9 cellular contexts compared by ENCODE assay signal in the genomic region with DNA sequence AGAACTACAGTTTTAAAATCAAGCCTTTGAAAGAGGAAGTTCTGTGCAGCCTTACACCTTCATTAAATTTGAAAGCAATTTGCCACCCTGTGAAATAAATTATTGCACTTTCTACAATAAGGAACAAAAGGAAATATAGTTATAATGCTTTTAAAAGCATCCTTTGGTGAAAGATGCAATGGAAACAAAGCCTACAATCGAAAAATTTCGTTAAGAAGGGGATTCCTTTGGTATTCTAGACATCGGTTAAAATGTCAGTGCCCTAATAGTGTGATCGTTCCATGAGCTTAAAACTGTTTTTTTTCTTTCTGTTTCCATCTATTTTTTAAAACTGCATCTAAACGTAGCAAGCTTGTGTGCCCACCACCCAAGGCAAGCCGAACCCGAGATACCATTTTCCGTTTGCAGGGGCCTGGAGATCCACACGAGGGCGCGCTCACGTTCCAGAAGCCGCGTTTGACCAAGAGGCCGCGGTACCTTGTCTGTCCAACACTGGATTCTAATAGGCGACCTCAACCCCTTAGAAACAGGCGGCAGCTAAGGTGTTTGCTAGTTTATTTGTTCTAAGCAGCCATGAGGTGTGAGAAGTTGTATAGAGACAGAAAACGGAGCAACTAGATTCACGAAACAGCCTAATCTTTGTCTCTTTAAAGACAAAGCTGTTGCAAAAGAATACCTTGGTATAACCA. TPM values are rescaled to one million over a fixed set of nuclear protein-coding genes. Genes with fewer than 3 reads are reported as not detected.
A peak's percentile ranks its signal among the peaks of the same experiment; 100 is the strongest.
DNase-seq lines count a peak whose midpoint lies in the region; ATAC-seq and TF ChIP-seq lines count a peak whose summit lies in the region.
"Had no signal": no experiment of that assay in that cellular context is flagged by ENCODE, and none has a peak within 500 bp of the region (broad histone marks: within the 10 kb centered on the region; RNA-seq: fewer than 3 reads in every experiment).

No MANE protein-coding gene starts in this region.

- H3K9me2 ChIP-seq in PC-3 (replicated peaks; ENCODE audit: low read length) = no peaks in the 10 kb centered on the region

- ATAC-seq in HG03280 (IDR thresholded peaks at IDR 0.05; ENCODE audit: unreplicated experiment) = peak; percentile 51
- ATAC-seq in PC-3 = peak; percentile 72
- ATAC-seq in HG03565 (IDR thresholded peaks at IDR 0.05; ENCODE audit: unreplicated experiment) = no peak

- H3K36me3 ChIP-seq in PC-3 (ENCODE audit: low read depth, low read length) (no peaks in the 10 kb centered on the region), fibroblast of lung (ENCODE audit: control insufficient read depth, insufficient read depth, low read length) (no peaks in the 10 kb centered on the region), testis (ENCODE audit: low read depth, missing control alignments) (no peaks in the 10 kb centered on the region)
- H3K36me3 ChIP-seq: upper lobe of left lung had no signal

- H4K20me1 ChIP-seq in PC-3 (ENCODE audit: low read length) (no peaks in the 10 kb centered on the region), fibroblast of lung (ENCODE audit: control insufficient read depth, extremely low read depth, insufficient read depth, low read length) (no peaks in the 10 kb centered on the region)

- H3K9me3 ChIP-seq in PC-3 (ENCODE audit: low read length) (no peaks in the 10 kb centered on the region), fibroblast of lung (ENCODE audit: control insufficient read depth, insufficient read depth, low read depth, low read length) (no peaks in the 10 kb centered on the region), testis (no peaks in the 10 kb centered on the region)
- H3K9me3 ChIP-seq: upper lobe of left lung had no signal

- CTCF ChIA-PET in PC-3 (lab: Charles Lee) = interaction anchor here (1.0 kb wide), 1 partner anchor 421 kb away, joined by 10 read pairs; no protein-coding TSS in a partner anchor

- H3K4me2 ChIP-seq in PC-3 (ENCODE audit: low read length) (peak overlapping the region; percentile 33), fibroblast of lung (ENCODE audit: extremely low read depth, insufficient read depth, low read length) (no peak overlapping the region)

- H3K27me3 ChIP-seq in PC-3 (ENCODE audit: low read length) (peaks cover 38% of the 10 kb centered on the region), fibroblast of lung (ENCODE audit: control insufficient read depth, insufficient read depth, low read length) (peaks cover 74% of the 10 kb centered on the region), testis (no peaks in the 10 kb centered on the region)

- no TSS peak for BruUV-seq in PC-3 (replicated peaks; lab: Mats Ljungman, UMichigan)

- H3K4me3 ChIP-seq in PC-3 (ENCODE audit: low read length) = no peak overlapping the region
- H3K4me3 ChIP-seq in fibroblast of lung (replicated peaks in 1 of 4; ENCODE audit: control extremely low read depth in 1 of 4, insufficient read depth in 1 of 4, low read depth in 3 of 4, low read length in 4 of 4) = no peak overlapping the region
- H3K4me3 ChIP-seq in testis = peak overlapping the region in 1 of 2 donors; percentile 1
- H3K4me3 ChIP-seq: upper lobe of left lung had no signal

- WGBS in testis, 2 donors = 31 to 36% methylated on average over 14 to 20 of the region's 20 CpGs

- no peak for TF ChIP-seq POLR2A in testis (IDR thresholded peaks at IDR 0.05)

- H3K9ac ChIP-seq in PC-3 (ENCODE audit: low read length) (no peak overlapping the region), fibroblast of lung (ENCODE audit: insufficient read depth, low read length) (no peak overlapping the region)

- H3F3A ChIP-seq in PC-3 (ENCODE audit: low read length, unreplicated experiment) = no peaks in the 10 kb centered on the region

- H2AFZ ChIP-seq in PC-3 (ENCODE audit: low read length) = no peak overlapping the region
- H2AFZ ChIP-seq in fibroblast of lung (ENCODE audit: low read length) = no peak overlapping the region

- intact Hi-C loops in PC-3 (cut with micrococcal nuclease) = loop anchor here (5.0 kb wide), 2 partner anchors 701 to 1036 kb away; no protein-coding TSS in a partner anchor
- intact Hi-C loops in testis (cut with DNase I; ENCODE audit: low total_unique reads) = no loop called here

- H3K79me2 ChIP-seq in PC-3 (ENCODE audit: low read length) = no peaks in the 10 kb centered on the region
- no peaks in the 10 kb centered on the region for H3K79me2 ChIP-seq in fibroblast of lung (ENCODE audit: control insufficient read depth, insufficient read depth, low read length)

- POLR2A ChIA-PET in PC-3 (lab: Charles Lee; ENCODE audit: unreplicated experiment) = no interaction called here

- TF ChIP-seq CTCF in PC-3 (conservative IDR thresholded peaks at IDR 0.05; ENCODE audit: low read depth, low read length) (peak; percentile 91), fibroblast of lung (conservative IDR thresholded peaks at IDR 0.05 in 1 of 2, IDR thresholded peaks at IDR 0.05 in 1 of 2; ENCODE audit: low read depth in 1 of 2, low read length in 2 of 2) (peak; percentile 49 to 62), testis (IDR thresholded peaks at IDR 0.05) (peak in 2 of 3 experiments; percentile 26 to 69)

- H3K27ac ChIP-seq in PC-3 (ENCODE audit: low read length) (no peak overlapping the region), fibroblast of lung (ENCODE audit: insufficient read depth, low read length) (no peak overlapping the region), testis (no peak overlapping the region)
- H3K27ac ChIP-seq: upper lobe of left lung had no signal

- peaks cover 4% of the 10 kb centered on the region; the same call in 1 of the 2 replicates for H3K4me1 ChIP-seq in PC-3 (ENCODE audit: insufficient read depth, low read length)
- H3K4me1 ChIP-seq in fibroblast of lung (ENCODE audit: control insufficient read depth, extremely low read depth, insufficient read depth, low read length) = no peaks in the 10 kb centered on the region
- peaks cover 2% of the 10 kb centered on the region for H3K4me1 ChIP-seq in testis

- DNase-seq in COLO829 (ENCODE audit: low spot score) (peak; percentile 80), PC-3 (peak; percentile 65), fibroblast of lung (ENCODE audit: low read depth in 2 of 2) (peak; percentile 38 to 39), testis (peak; percentile 83), A172 (ENCODE audit: low spot score) (no peak)
- DNase-seq in activated CD8-positive, alpha-beta memory T cell treated with anti-CD3 and anti-CD28 coated beads, Interleukin-2, amount 50 U/mL, for 48 hours = no peak

RNA-seq across cellular contexts. Expression of a gene that starts 4.0 kb away (rescaled TPM):
- total RNA-seq in PC-3 (2014; rRNA removed) (not detected in 2 replicates), fibroblast of lung (not detected in 2 replicates), testis (1 to 10 TPM in 1 of 2 donors, under 1 TPM in 1; 0.62 to 1.7 TPM)
- polyA plus RNA-seq in fibroblast of lung (not detected in 2 replicates), testis (ENCODE audit: insufficient read depth, low read depth, low replicate concordance) (0.29 TPM)
- polyA plus RNA-seq in fibroblast of lung (2012) = not detected in 2 replicates
- not detected in 2 replicates for polyA minus RNA-seq in fibroblast of lung (ENCODE audit: low replicate concordance)
- total RNA-seq in A172 (2014; rRNA removed; shearing (Covaris generic)) = 17.3 and 23.9 TPM in 2 replicates
- total RNA-seq: upper lobe of left lung had no signal

RNA-seq across cellular contexts. Expression of a gene that starts 5.5 kb away (rescaled TPM):
- not detected in 2 replicates for total RNA-seq in PC-3 (2014; rRNA removed)
- total RNA-seq in fibroblast of lung = not detected in 2 replicates
- not detected in 2 replicates for polyA plus RNA-seq in fibroblast of lung
- polyA plus RNA-seq in fibroblast of lung (2012) = not detected in 2 replicates
- not detected in 2 replicates for polyA minus RNA-seq in fibroblast of lung (ENCODE audit: low replicate concordance)
- total RNA-seq in testis = 1 to 10 TPM; 2.7 to 3.3 TPM
- 0.92 TPM for polyA plus RNA-seq in testis (ENCODE audit: insufficient read depth, low read depth, low replicate concordance)
- 18.1 and 21.7 TPM in 2 replicates for total RNA-seq in A172 (2014; rRNA removed; shearing (Covaris generic))

RNA-seq across cellular contexts. Expression of a gene that starts 11.4 kb away (rescaled TPM):
- not detected in 2 replicates for total RNA-seq in PC-3 (2014; rRNA removed)
- not detected in 2 replicates for total RNA-seq in fibroblast of lung
- polyA plus RNA-seq in fibroblast of lung = not detected in 2 replicates
- polyA plus RNA-seq in fibroblast of lung (2012) = not detected in 2 replicates
- not detected in 2 replicates for polyA minus RNA-seq in fibroblast of lung (ENCODE audit: low replicate concordance)
- total RNA-seq in testis = 10 to 100 TPM; 15.7 to 21.2 TPM
- polyA plus RNA-seq in testis (ENCODE audit: insufficient read depth, low read depth, low replicate concordance) = 8.2 TPM
- total RNA-seq in A172 (2014; rRNA removed; shearing (Covaris generic)) = 2.8 and 3.6 TPM in 2 replicates

RNA-seq across cellular contexts. Expression of a gene that starts 11.5 kb away (rescaled TPM):
- not detected in 2 replicates for total RNA-seq in PC-3 (2014; rRNA removed)
- total RNA-seq in fibroblast of lung = not detected in 2 replicates
- not detected in 2 replicates for polyA plus RNA-seq in fibroblast of lung
- not detected in 2 replicates for polyA plus RNA-seq in fibroblast of lung (2012)
- polyA minus RNA-seq in fibroblast of lung (ENCODE audit: low replicate concordance) = not detected in 2 replicates
- total RNA-seq in testis = not detected
- not detected for polyA plus RNA-seq in testis (ENCODE audit: insufficient read depth, low read depth, low replicate concordance)
- not detected in 2 replicates for total RNA-seq in A172 (2014; rRNA removed; shearing (Covaris generic))
- total RNA-seq: upper lobe of left lung had no signal

RNA-seq across cellular contexts. Expression of a gene that starts 18.4 kb away (rescaled TPM):
- total RNA-seq in PC-3 (2014; rRNA removed) (1.9 and 2.9 TPM in 2 replicates), fibroblast of lung (not detected in 2 replicates), testis (10 to 100 TPM; 39.8 to 41.2 TPM)
- polyA plus RNA-seq in fibroblast of lung (0.05 TPM in 1 of 2 replicates, not detected in the other), testis (ENCODE audit: insufficient read depth, low read depth, low replicate concordance) (36.6 TPM)
- polyA plus RNA-seq in fibroblast of lung (2012) = not detected in 2 replicates
- polyA minus RNA-seq in fibroblast of lung (ENCODE audit: low replicate concordance) = not detected in 2 replicates
- 11.6 and 20.4 TPM in 2 replicates for total RNA-seq in A172 (2014; rRNA removed; shearing (Covaris generic))

Comparison
In these comparisons a context has a peak if more than half of its experiments do, and no peak if none do; other contexts are left out.
1. DNase-seq: peak in COLO829 (single experiment), PC-3 (single experiment), fibroblast of lung (2 of 2) and testis (single experiment); none in A172 (single experiment) and activated CD8-positive, alpha-beta memory T cell treated with anti-CD3 and anti-CD28 coated beads, Interleukin-2, amount 50 U/mL, for 48 hours (single experiment).
2. Peak in every context shown above with its lines, with median percentiles within 50 percentile points of each other: CTCF ChIP-seq.